ENCODE assay signal across 19 cellular contexts in the genomic region with DNA sequence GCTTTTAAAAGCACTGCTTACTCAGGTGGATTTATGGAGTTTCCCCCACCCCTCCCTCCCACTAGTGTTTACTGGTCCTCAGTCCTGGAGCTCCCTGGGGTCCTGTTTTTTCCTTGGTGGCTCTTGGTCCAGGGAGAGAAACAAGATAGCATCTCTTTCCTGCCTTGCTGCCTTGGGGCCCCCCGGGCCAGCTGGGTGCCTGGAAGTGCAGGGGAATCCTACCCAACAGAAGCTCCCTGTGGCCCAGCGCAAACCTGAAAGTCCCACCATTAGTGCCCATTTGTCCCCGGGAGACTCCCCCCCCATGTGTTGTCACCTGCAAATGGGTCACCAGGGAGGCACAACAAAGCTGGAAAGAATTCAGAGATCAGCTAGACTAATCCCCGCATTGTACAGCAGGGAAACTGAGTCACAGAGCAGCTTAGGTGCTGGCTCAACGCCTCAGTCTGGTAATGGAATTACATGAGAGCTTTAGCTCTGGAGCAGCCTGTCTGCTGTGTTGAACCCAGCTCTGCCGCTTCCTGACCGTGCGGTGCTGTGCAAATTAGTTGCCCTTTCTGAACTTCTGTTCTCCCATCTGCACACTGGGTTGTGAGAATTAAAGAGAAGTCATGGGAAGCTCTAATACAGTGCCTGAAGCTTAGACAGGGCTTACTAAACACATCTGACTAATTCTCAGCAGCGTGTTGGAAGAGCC. TPM values are rescaled to one million over a fixed set of nuclear protein-coding genes. Genes with fewer than 3 reads are reported as not detected.
A peak's percentile ranks its signal among the peaks of the same experiment; 100 is the strongest.
DNase-seq lines count a peak whose midpoint lies in the region; ATAC-seq, FAIRE-seq and TF ChIP-seq lines count a peak whose summit lies in the region.
"Had no signal": no experiment of that assay in that cellular context is flagged by ENCODE, and none has a peak within 500 bp of the region (broad histone marks: within the 10 kb centered on the region; RNA-seq: fewer than 3 reads in every experiment).

No MANE protein-coding gene starts in this region.

- H3K36me3 ChIP-seq in kidney (ENCODE audit: control insufficient read depth in 1 of 2, insufficient read depth in 2 of 2, low read length in 2 of 2) (no peaks in the 10 kb centered on the region), psoas muscle (ENCODE audit: insufficient read depth in 1 of 2, low read depth in 1 of 2) (no peaks in the 10 kb centered on the region), upper lobe of right lung (no peaks in the 10 kb centered on the region)
- H3K36me3 ChIP-seq: BE2C, HAP-1 had no signal

- intact Hi-C loops in kidney (cut with DNase I) = loop anchor here (10.0 kb wide), 1 partner anchor 295 kb away; no protein-coding TSS in a partner anchor
- intact Hi-C loops in psoas muscle (cut with DNase I) = loop anchor here in 1 of 2 donors (5.0 kb wide), 1 partner anchor 303 kb away; no protein-coding TSS in a partner anchor
- intact Hi-C loops in upper lobe of right lung (cut with DNase I) = loop anchor here (5.0 kb wide), 1 partner anchor 303 kb away; no protein-coding TSS in a partner anchor

- H3K4me3 Mint-ChIP-seq in brain (no peak overlapping the region), nephron progenitor cell (no peak overlapping the region)
- H3K4me3 Mint-ChIP-seq: CD4-positive, alpha-beta memory T cell; HFFc6 had no signal

- H3K9ac ChIP-seq in kidney (ENCODE audit: low read length in 2 of 2) = no peak overlapping the region

- H3K9me3 ChIP-seq in kidney (ENCODE audit: control insufficient read depth in 1 of 2, low read length in 2 of 2) (no peaks in the 10 kb centered on the region), psoas muscle (no peaks in the 10 kb centered on the region), upper lobe of right lung (no peaks in the 10 kb centered on the region)
- H3K9me3 ChIP-seq: A549, BE2C, HAP-1 had no signal

- no peaks in the 10 kb centered on the region for H3K27me3 Mint-ChIP-seq in brain
- no peaks in the 10 kb centered on the region for H3K27me3 Mint-ChIP-seq in nephron progenitor cell (ENCODE audit: low read depth, poor library complexity)

- TF ChIP-seq CTCF in brain (conservative IDR thresholded peaks at IDR 0.05) (no peak), kidney (IDR thresholded peaks at IDR 0.05; ENCODE audit: borderline replicate concordance, extremely low read depth, insufficient read depth) (no peak), psoas muscle (IDR thresholded peaks at IDR 0.05) (no peak), upper lobe of right lung (IDR thresholded peaks at IDR 0.05) (no peak), nephron progenitor cell (IDR thresholded peaks at IDR 0.05) (no peak)

- H3K36me3 Mint-ChIP-seq in brain (no peaks in the 10 kb centered on the region), nephron progenitor cell (ENCODE audit: low read depth) (no peaks in the 10 kb centered on the region)
- H3K36me3 Mint-ChIP-seq: CD4-positive, alpha-beta memory T cell had no signal

- ATAC-seq in psoas muscle (no peak), upper lobe of right lung (no peak)
- ATAC-seq: A549 had no signal

- H3K4me3 ChIP-seq in kidney (ENCODE audit: low read length in 2 of 2) (no peak overlapping the region), psoas muscle (no peak overlapping the region), upper lobe of right lung (no peak overlapping the region)
- H3K4me3 ChIP-seq: A549, HAP-1 had no signal

- H3K27me3 ChIP-seq in psoas muscle (ENCODE audit: insufficient read depth in 3 of 3, low read length in 2 of 3) (no peaks in the 10 kb centered on the region), upper lobe of right lung (no peaks in the 10 kb centered on the region)
- H3K27me3 ChIP-seq: BE2C had no signal

- no peak for FAIRE-seq in kidney (lab: Jason Lieb, UNC)
- FAIRE-seq: A549, G401.6, GM12892, H1 had no signal

- H3K4me1 ChIP-seq in kidney (ENCODE audit: control insufficient read depth in 1 of 2, insufficient read depth in 1 of 2, low read depth in 1 of 2, low read length in 2 of 2) = peaks cover 0 to 8% of the 10 kb centered on the region in 2 donors
- H3K4me1 ChIP-seq in psoas muscle = peaks cover 28% of the 10 kb centered on the region
- peaks cover 19% of the 10 kb centered on the region for H3K4me1 ChIP-seq in upper lobe of right lung
- H3K4me1 ChIP-seq: BE2C, HAP-1 had no signal

- H3K27ac ChIP-seq in kidney (ENCODE audit: low read depth in 2 of 2, low read length in 2 of 2) (no peak overlapping the region), psoas muscle (peak overlapping the region; percentile 64), upper lobe of right lung (no peak overlapping the region)
- H3K27ac ChIP-seq: A549, C4-2B had no signal

- WGBS in psoas muscle, 3 donors = 88 to 92% (median 92%) methylated on average over 9 of the region's 9 CpGs

- peaks cover 66% of the 10 kb centered on the region for H3K4me1 Mint-ChIP-seq in brain
- H3K4me1 Mint-ChIP-seq in nephron progenitor cell = peaks cover 72% of the 10 kb centered on the region
- H3K4me1 Mint-ChIP-seq: CD4-positive, alpha-beta memory T cell had no signal

- H3K9me3 Mint-ChIP-seq in brain (peaks cover 0 to 4% (median 0%) of the 10 kb centered on the region in 5 experiments), nephron progenitor cell (no peaks in the 10 kb centered on the region)
- H3K9me3 Mint-ChIP-seq: CD4-positive, alpha-beta memory T cell; HFFc6 had no signal

- peak overlapping the region in 3 of 5 experiments; percentile 39 to 69 (median 61) for H3K27ac Mint-ChIP-seq in brain
- no peak overlapping the region for H3K27ac Mint-ChIP-seq in nephron progenitor cell
- H3K27ac Mint-ChIP-seq: CD4-positive, alpha-beta memory T cell; HFFc6 had no signal

- DNase-seq in kidney = peak; percentile 59
- peak in 1 of 2 donors; percentile 35 for DNase-seq in psoas muscle
- peak; percentile 42 for DNase-seq in upper lobe of right lung
- no peak for DNase-seq in nephron progenitor cell
- no peak for DNase-seq in HuH-7.5 (ENCODE audit: low spot score)
- DNase-seq in GF-D8 (lab: John Stamatoyannopoulos, UW) = no peak
- DNase-seq: BE2C; CD4-positive, alpha-beta memory T cell; DMS153; DMS79 treated with DMSO at 0.1 percent for 48 hours; EL; HFFc6 had no signal

RNA-seq across cellular contexts. Expression of a gene that starts 38.2 kb away (rescaled TPM):
- polyA plus RNA-seq in brain (ENCODE audit: insufficient read depth, low read depth, low replicate concordance) = 33.1 TPM
- 105 TPM for total RNA-seq in kidney
- 33.8 TPM for polyA plus RNA-seq in kidney (ENCODE audit: insufficient read depth, low read depth, low replicate concordance)
- 10 to 100 TPM; 33.4 to 66.2 (median 50.7) TPM for total RNA-seq in psoas muscle
- polyA plus RNA-seq in psoas muscle = 10 to 100 TPM; 14.1 to 18.7 (median 14.4) TPM
- 81.6 TPM for total RNA-seq in upper lobe of right lung
- total RNA-seq: CD4-positive, alpha-beta memory T cell had no signal
- polyA plus RNA-seq: CD4-positive, alpha-beta memory T cell had no signal

Comparison
In these comparisons a context has a peak if more than half of its experiments do, and no peak if none do; other contexts are left out.
1. DNase-seq: peak in kidney (single experiment) and upper lobe of right lung (single experiment); none in nephron progenitor cell (single experiment), HuH-7.5 (single experiment) and GF-D8 (single experiment).